8 cellular contexts compared by ENCODE assay signal in genomic region chr9:71911908-71912325, GRCh38. TPM values are rescaled to one million over a fixed set of nuclear protein-coding genes. Genes with fewer than 3 reads are reported as not detected.
DNase-seq lines count a peak whose midpoint lies in the region; ATAC-seq, FAIRE-seq and TF ChIP-seq lines count a peak whose summit lies in the region.

No MANE protein-coding gene starts in this region.

- no peak for TF ChIP-seq POLR2A in GM12891 (IDR thresholded peaks at IDR 0.05; ENCODE audit: low read depth, low read length)

- TF ChIP-seq CTCF in WI38 (IDR thresholded peaks at IDR 0.05; ENCODE audit: low read depth, low read length) (no peak), GM10266 (IDR thresholded peaks at IDR 0.05; ENCODE audit: control insufficient read depth, insufficient read depth, low read depth, missing control alignments) (no peak)

- FAIRE-seq in GM12891 (lab: Jason Lieb, UNC): no peak

- peak; percentile 3 for DNase-seq in GM12891 (ENCODE audit: insufficient read length, low spot score)
- DNase-seq in glomerular endothelial cell (ENCODE audit: extremely low read depth, low read depth, low spot score): peak; percentile 36
- DNase-seq in kidney glomerular epithelial cell (lab: John Stamatoyannopoulos, UW): no peak
- no peak for DNase-seq in NCI-H2029 (lab: John Stamatoyannopoulos, UW)
- no peak for DNase-seq in GM10266 (ENCODE audit: extremely low spot score)

- H3K27me3 ChIP-seq in skeletal muscle tissue (ENCODE audit: control insufficient read depth in 3 of 3, insufficient read depth in 3 of 3, low read length in 3 of 3): no peaks in the 10 kb centered on the region

- peaks cover 5 to 31% (median 11%) of the 10 kb centered on the region in 3 donors for H3K4me1 ChIP-seq in skeletal muscle tissue (ENCODE audit: control insufficient read depth in 3 of 3, insufficient read depth in 3 of 3, low read length in 3 of 3)

- no peaks in the 10 kb centered on the region for H3K36me3 ChIP-seq in skeletal muscle tissue (ENCODE audit: control insufficient read depth in 3 of 3, insufficient read depth in 3 of 3, low read length in 3 of 3)

- H3K4me3 ChIP-seq in WI38 (ENCODE audit: low read depth, low read length) (peak overlapping the region; percentile 91), skeletal muscle tissue (ENCODE audit: low read length in 3 of 3) (peak overlapping the region; percentile 91 to 98 (median 96))

- H3K9ac ChIP-seq in skeletal muscle tissue (ENCODE audit: low read depth in 1 of 3, low read length in 3 of 3): peak overlapping the region; percentile 90 to 93 (median 93)

- no peak for ATAC-seq in GM18909 (IDR thresholded peaks at IDR 0.05; ENCODE audit: poor library complexity, unreplicated experiment)

- H3K9me3 ChIP-seq in skeletal muscle tissue (ENCODE audit: control insufficient read depth in 3 of 3, low read length in 3 of 3): no peaks in the 10 kb centered on the region

- peak overlapping the region; percentile 90 for H3K27ac ChIP-seq in skeletal muscle tissue (ENCODE audit: low read depth, low read length)

TF ChIP-seq in GM12891, 5 proteins besides CTCF, POLR2A, EP300 and RAD21:
- TF ChIP-seq TAF1 (IDR thresholded peaks at IDR 0.05; ENCODE audit: low read depth, low read length) (no peak), SPI1 (IDR thresholded peaks at IDR 0.05; ENCODE audit: low read depth, low read length) (no peak; the same call in 1 of the 2 replicates), POLR2AphosphoS5 (IDR thresholded peaks at IDR 0.05; ENCODE audit: low read depth, low read length) (no peak), PAX5 (IDR thresholded peaks at IDR 0.05; ENCODE audit: insufficient read depth, low read length, severe bottlenecking) (no peak), POU2F2 (IDR thresholded peaks at IDR 0.05; ENCODE audit: low read depth, low read length) (no peak)

RNA-seq across cellular contexts. Expression of gene C9orf85, which starts 0.5 kb away (rescaled TPM):
- polyA plus RNA-seq in GM12891 (2012; ENCODE audit: low read depth, missing spikeins): 8.4 TPM
- 10.0 and 12.7 TPM in 2 replicates for total RNA-seq in glomerular endothelial cell
- 18.3 TPM for total RNA-seq in skeletal muscle tissue

RNA-seq across cellular contexts. Expression of gene ABHD17B, which starts 0.9 kb away (rescaled TPM):
- 7.0 TPM for polyA plus RNA-seq in GM12891 (2012; ENCODE audit: low read depth, missing spikeins)
- 25.6 and 26.4 TPM in 2 replicates for total RNA-seq in glomerular endothelial cell
- total RNA-seq in skeletal muscle tissue: 57.4 TPM

Comparison
In these comparisons a context has a peak if more than half of its experiments do, and no peak if none do; other contexts are left out.
1. DNase-seq: peak in GM12891 (single experiment) and glomerular endothelial cell (single experiment); none in kidney glomerular epithelial cell (single experiment), NCI-H2029 (single experiment) and GM10266 (single experiment).